In genomic region chr22:23518381-23519187, GRCh38 we compare ENCODE assay signal across 21 cellular contexts.
DNase-seq lines count a peak whose midpoint lies in the region; ATAC-seq, FAIRE-seq and TF ChIP-seq lines count a peak whose summit lies in the region.
"Had no signal": no experiment of that assay in that cellular context is flagged by ENCODE, and none has a peak within 500 bp of the region (broad histone marks: within the 10 kb centered on the region; RNA-seq: fewer than 3 reads in every experiment).

No MANE protein-coding gene starts in this region.

- H3K36me3 ChIP-seq in aorta (ENCODE audit: control insufficient read depth in 1 of 2, insufficient read depth in 2 of 2, low read length in 1 of 2), result no peaks in the 10 kb centered on the region

- TF ChIP-seq CTCF in D721Med (IDR thresholded peaks at IDR 0.05; ENCODE audit: insufficient read depth, missing control alignments) (no peak), glutamatergic neuron (IDR thresholded peaks at IDR 0.05; ENCODE audit: partially characterized antibody, unreplicated experiment) (no peak), progenitor cell of endocrine pancreas (IDR thresholded peaks at IDR 0.05; ENCODE audit: unreplicated experiment) (no peak)

- H3K9me3 ChIP-seq in aorta (ENCODE audit: control insufficient read depth, low read length), result no peaks in the 10 kb centered on the region

- no peak overlapping the region for H3K4me3 ChIP-seq in aorta (ENCODE audit: low read length in 2 of 2)
- H3K4me3 ChIP-seq: K562, PC-9 had no signal

- no peaks in the 10 kb centered on the region for H3K27me3 ChIP-seq in aorta (ENCODE audit: control insufficient read depth in 1 of 2, insufficient read depth in 2 of 2, low read length in 1 of 2)

- no peak for ATAC-seq in aorta (ENCODE audit: low FRiP score)
- ATAC-seq: foreskin keratinocyte, K562 had no signal

- H3K27ac ChIP-seq in substantia nigra (ENCODE audit: low read depth, low read length, poor library complexity, severe bottlenecking), result no peak overlapping the region
- no peak overlapping the region for H3K27ac ChIP-seq in aorta (ENCODE audit: low read depth in 1 of 2, low read length in 2 of 2)
- H3K27ac ChIP-seq: foreskin keratinocyte, PC-9 had no signal

- WGBS in aorta, 2 donors, result 91 to 93% methylated on average over 24 of the region's 24 CpGs

- peaks cover 0 to 4% of the 10 kb centered on the region in 2 donors for H3K4me1 ChIP-seq in aorta (ENCODE audit: control insufficient read depth in 1 of 2, insufficient read depth in 2 of 2, low read length in 2 of 2)
- H3K4me1 ChIP-seq: foreskin keratinocyte had no signal

- no peak for FAIRE-seq in D721Med (lab: Jason Lieb, UNC)
- FAIRE-seq: bronchial epithelial cell, GM18507, K562 had no signal

- peaks cover 13% of the 10 kb centered on the region for H3K9me3 Mint-ChIP-seq in glutamatergic neuron (ENCODE audit: unreplicated experiment)
- no peaks in the 10 kb centered on the region for H3K9me3 Mint-ChIP-seq in progenitor cell of endocrine pancreas (ENCODE audit: low read depth)
- H3K9me3 Mint-ChIP-seq: activated naive CD4-positive, alpha-beta T cell treated with anti-CD3 and anti-CD28 coated beads, Interleukin-2, amount 10 ng/mL, durations not matched to agents 7 days and 5 days had no signal

- H3K36me3 Mint-ChIP-seq in glutamatergic neuron (ENCODE audit: unreplicated experiment), result no peaks in the 10 kb centered on the region
- H3K36me3 Mint-ChIP-seq in progenitor cell of endocrine pancreas (ENCODE audit: insufficient read depth), result no peaks in the 10 kb centered on the region
- H3K36me3 Mint-ChIP-seq: activated naive CD4-positive, alpha-beta T cell treated with anti-CD3 and anti-CD28 coated beads, Interleukin-2, amount 10 ng/mL, durations not matched to agents 7 days and 5 days; CD4-positive, CD25-positive, alpha-beta regulatory T cell had no signal

- intact Hi-C loops in aorta (cut with DNase I), result no loop called here

- peak overlapping the region; percentile 100 for H3K27ac Mint-ChIP-seq in glutamatergic neuron (ENCODE audit: unreplicated experiment)
- peak overlapping the region; percentile 94 for H3K27ac Mint-ChIP-seq in progenitor cell of endocrine pancreas
- H3K27ac Mint-ChIP-seq: activated naive CD4-positive, alpha-beta T cell treated with anti-CD3 and anti-CD28 coated beads, Interleukin-2, amount 10 ng/mL, durations not matched to agents 7 days and 5 days; CD4-positive, CD25-positive, alpha-beta regulatory T cell had no signal

- H3K4me1 Mint-ChIP-seq in glutamatergic neuron (ENCODE audit: low read depth, unreplicated experiment) (peaks cover 29% of the 10 kb centered on the region), progenitor cell of endocrine pancreas (ENCODE audit: low read depth) (peaks cover 27% of the 10 kb centered on the region)

- H3K27me3 Mint-ChIP-seq in glutamatergic neuron (ENCODE audit: unreplicated experiment), result peaks cover 10% of the 10 kb centered on the region
- no peaks in the 10 kb centered on the region for H3K27me3 Mint-ChIP-seq in progenitor cell of endocrine pancreas

- H3K4me3 Mint-ChIP-seq in glutamatergic neuron (ENCODE audit: unreplicated experiment) (peak overlapping the region; percentile 58), progenitor cell of endocrine pancreas (ENCODE audit: low read depth) (no peak overlapping the region)
- H3K4me3 Mint-ChIP-seq: activated naive CD4-positive, alpha-beta T cell treated with anti-CD3 and anti-CD28 coated beads, Interleukin-2, amount 10 ng/mL, durations not matched to agents 7 days and 5 days had no signal

- DNase-seq in D721Med (ENCODE audit: insufficient read length, low spot score), result peak; percentile 61
- peak; percentile 39 for DNase-seq in NCI-H1092 (lab: John Stamatoyannopoulos, UW)
- no peak for DNase-seq in glutamatergic neuron
- DNase-seq in progenitor cell of endocrine pancreas (ENCODE audit: low spot score, unreplicated experiment), result no peak
- DNase-seq in substantia nigra (lab: John Stamatoyannopoulos, UW), result no peak
- no peak for DNase-seq in aorta
- no peak for DNase-seq in stimulated activated CD8-positive, alpha-beta memory T cell treated with anti-CD3 and anti-CD28 coated beads, Interleukin-4, amount 100 ng/mL, for 48 hours
- DNase-seq: activated CD4-positive, CD25-positive, alpha-beta regulatory T cell treated with anti-CD3 and anti-CD28 coated beads, Interleukin-2, amount 50 U/mL, for 72 hours; activated CD8-positive, alpha-beta memory T cell treated with anti-CD3 and anti-CD28 coated beads, Interleukin-2, amount 50 U/mL, for 48 hours; activated naive CD4-positive, alpha-beta T cell treated with anti-CD3 and anti-CD28 coated beads, Interleukin-2, amount 10 ng/mL, durations not matched to agents 7 days and 5 days; CD4-positive, CD25-positive, alpha-beta regulatory T cell; effector CD8-positive, alpha-beta T cell; foreskin keratinocyte; midbrain; NCI-H1436 treated with DMSO at 0.1 percent for 48 hours; NCI-H510A treated with DMSO at 0.1 percent for 48 hours; PC-9; stimulated activated CD4-positive, alpha-beta T cell treated with anti-CD3 and anti-CD28 coated beads, Interleukin-15, amount 100 ng/mL, for 24 hours had no signal

Comparison
In these comparisons a context has a peak if more than half of its experiments do, and no peak if none do; other contexts are left out.
1. DNase-seq: peak in D721Med (single experiment) and NCI-H1092 (single experiment); none in glutamatergic neuron (single experiment), progenitor cell of endocrine pancreas (single experiment), substantia nigra (0 of 49), aorta (0 of 2) and stimulated activated CD8-positive, alpha-beta memory T cell treated with anti-CD3 and anti-CD28 coated beads, Interleukin-4, amount 100 ng/mL, for 48 hours (single experiment).